In genomic region chr6:158279615-158280014, GRCh38 we compare ENCODE assay signal across 19 cellular contexts. TPM values are rescaled to one million over a fixed set of nuclear protein-coding genes. Genes with fewer than 3 reads are reported as not detected.
DNase-seq lines count a peak whose midpoint lies in the region; ATAC-seq and TF ChIP-seq lines count a peak whose summit lies in the region.
"Had no signal": no experiment of that assay in that cellular context is flagged by ENCODE, and none has a peak within 500 bp of the region (broad histone marks: within the 10 kb centered on the region; RNA-seq: fewer than 3 reads in every experiment).

No MANE protein-coding gene starts in this region.

- peak; percentile 67 to 81 for ATAC-seq in right cardiac atrium
- ATAC-seq: stimulated activated naive B cell treated with anti-CD40 and anti-IgM and Interleukin-4, amounts not matched to agents 10 μg/mL and 1 μg/mL and 100 μg/mL, for 72 hours had no signal

- peak; percentile 58 for DNase-seq in NCI-H446 treated with DMSO at 0.1 percent for 48 hours (lab: John Stamatoyannopoulos, UW)
- DNase-seq in cardiac fibroblast (ENCODE audit: low read depth in 2 of 2): peak; percentile 30 to 78
- peak in 2 of 3 donors; percentile 18 to 50 for DNase-seq in right cardiac atrium
- no peak for DNase-seq in NCI-H2227 treated with DMSO at 0.1 percent for 48 hours (lab: John Stamatoyannopoulos, UW)
- no peak for DNase-seq in H4 (ENCODE audit: low spot score)
- no peak for DNase-seq in NCI-H2196 (lab: John Stamatoyannopoulos, UW; ENCODE audit: unreplicated experiment)
- DNase-seq: anterior cingulate cortex; esophagus squamous epithelium; kidney glomerular epithelial cell; NCI-H146; NCI-H526 treated with DMSO at 0.1 percent for 48 hours; stimulated activated CD4-positive, alpha-beta T cell treated with anti-CD3 and anti-CD28 coated beads, Interleukin-12 subunit alpha, Interleukin-12 subunit beta, amount 100 ng/mL, for 4 hours; stimulated activated CD4-positive, alpha-beta T cell treated with anti-CD3 and anti-CD28 coated beads, Interleukin-4, amount 100 ng/mL, for 24 hours; stimulated activated naive B cell treated with anti-CD40 and anti-IgM and Interleukin-4, amounts not matched to agents 10 μg/mL and 1 μg/mL and 100 μg/mL, for 72 hours; tibial artery; WERI-Rb-1 had no signal

- intact Hi-C loops in right cardiac atrium (cut with DNase I): no loop called here

- no peak overlapping the region for H3K9ac ChIP-seq in skeletal muscle satellite cell (ENCODE audit: low read depth, low read length)

- TF ChIP-seq CTCF in cardiac fibroblast (IDR thresholded peaks at IDR 0.05; ENCODE audit: low read depth, low read length): no peak

- no peak overlapping the region for H3K4me3 ChIP-seq in cardiac fibroblast (replicated peaks in 1 of 2; ENCODE audit: low read depth in 2 of 2, low read length in 2 of 2)
- H3K4me3 ChIP-seq in right cardiac atrium (ENCODE audit: low read length): no peak overlapping the region
- H3K4me3 ChIP-seq in skeletal muscle satellite cell (ENCODE audit: low read length): no peak overlapping the region
- H3K4me3 ChIP-seq: cardiac muscle cell, esophagus squamous epithelium, tibial artery had no signal

- peak overlapping the region; percentile 32 for H3K27ac ChIP-seq in right cardiac atrium (ENCODE audit: low read length)
- H3K27ac ChIP-seq: cardiac muscle cell, esophagus squamous epithelium, RWPE1, tibial artery, WERI-Rb-1 had no signal

- no peaks in the 10 kb centered on the region for H3K27me3 ChIP-seq in right cardiac atrium (ENCODE audit: control insufficient read depth, insufficient read depth)
- H3K27me3 ChIP-seq in skeletal muscle satellite cell (ENCODE audit: control insufficient read depth, insufficient read depth, low read length): no peaks in the 10 kb centered on the region
- H3K27me3 ChIP-seq: cardiac muscle cell, esophagus squamous epithelium, tibial artery had no signal

- H3K36me3 ChIP-seq in skeletal muscle satellite cell (ENCODE audit: insufficient read depth, low read length): peaks cover under 1% of the 10 kb centered on the region
- H3K36me3 ChIP-seq: cardiac muscle cell, tibial artery had no signal

- 55% methylated on average over 13 of the region's 13 CpGs for WGBS in right cardiac atrium

- H3K9me3 ChIP-seq in right cardiac atrium (ENCODE audit: control insufficient read depth, low read length): no peaks in the 10 kb centered on the region
- H3K9me3 ChIP-seq in skeletal muscle satellite cell (replicated peaks; ENCODE audit: low read length): no peaks in the 10 kb centered on the region
- H3K9me3 ChIP-seq: esophagus squamous epithelium, tibial artery had no signal

- peaks cover 5% of the 10 kb centered on the region for H3K4me1 ChIP-seq in right cardiac atrium (ENCODE audit: control insufficient read depth, insufficient read depth, low read length)
- H3K4me1 ChIP-seq in skeletal muscle satellite cell (ENCODE audit: control insufficient read depth, insufficient read depth, low read length): peaks cover 3% of the 10 kb centered on the region

- peak overlapping the region; percentile 32 for H3K4me2 ChIP-seq in skeletal muscle satellite cell (ENCODE audit: low read length)

RNA-seq across cellular contexts. Expression of gene TULP4, which starts 32.6 kb away (rescaled TPM):
- total RNA-seq in right cardiac atrium: 100 to 1,000 TPM; 166 to 228 (median 174) TPM
- polyA plus RNA-seq in right cardiac atrium: 14.7 TPM
- total RNA-seq in skeletal muscle satellite cell (2012; rRNA removed): 66.8 and 82.1 TPM in 2 replicates
- 22.6 and 35.4 TPM in 2 replicates for total RNA-seq in H4 (2014; rRNA removed; shearing (Covaris generic))

Comparison
In these comparisons a context has a peak if more than half of its experiments do, and no peak if none do; other contexts are left out.
1. DNase-seq: peak in NCI-H446 treated with DMSO at 0.1 percent for 48 hours (single experiment), cardiac fibroblast (2 of 2) and right cardiac atrium (2 of 3); none in NCI-H2227 treated with DMSO at 0.1 percent for 48 hours (single experiment), H4 (single experiment) and NCI-H2196 (single experiment).